ENCODE assay signal across 13 cellular contexts in genomic region chr1:212261361-212261929, GRCh38. TPM values are rescaled to one million over a fixed set of nuclear protein-coding genes. Genes with fewer than 3 reads are reported as not detected.
A peak's percentile ranks its signal among the peaks of the same experiment; 100 is the strongest.
DNase-seq lines count a peak whose midpoint lies in the region; ATAC-seq and TF ChIP-seq lines count a peak whose summit lies in the region.
"Had no signal": no experiment of that assay in that cellular context is flagged by ENCODE, and none has a peak within 500 bp of the region (broad histone marks: within the 10 kb centered on the region; RNA-seq: fewer than 3 reads in every experiment).

No MANE protein-coding gene starts in this region.

- peaks cover 28% of the 10 kb centered on the region for H3K4me1 Mint-ChIP-seq in Calu3 (ENCODE audit: low read depth, unreplicated experiment)
- H3K4me1 Mint-ChIP-seq in chondrocyte (ENCODE audit: low read depth): no peaks in the 10 kb centered on the region
- H3K4me1 Mint-ChIP-seq in naive B cell: peaks cover 9 to 13% (median 9%) of the 10 kb centered on the region in 3 donors

- H3K27me3 ChIP-seq in HCT116 (ENCODE audit: insufficient read depth, low read length): no peaks in the 10 kb centered on the region
- H3K27me3 ChIP-seq: BLaER1 treated with 17β-estradiol and CSF1 and Interleukin-3, amounts not matched to agents 10 nM and 100 nM had no signal

- no TSS peak for BruUV-seq in Calu3 (replicated peaks; lab: Mats Ljungman, UMichigan)
- BruUV-seq in HCT116 (replicated peaks; lab: Mats Ljungman, UMichigan): no TSS peak

- ATAC-seq in HCT116: peak; percentile 70
- no peak for ATAC-seq in naive B cell (ENCODE audit: low read depth in 2 of 2)
- no peak for ATAC-seq in GM18870 (IDR thresholded peaks at IDR 0.05; ENCODE audit: unreplicated experiment)

- H3K79me2 ChIP-seq in HCT116 (ENCODE audit: insufficient read depth, low read length): no peaks in the 10 kb centered on the region

- peak overlapping the region; percentile 20; the same call in 1 of the 2 replicates for H3K4me2 ChIP-seq in HCT116 (ENCODE audit: low read length)

- no peak for TF ChIP-seq POLR2A in HCT116 (IDR thresholded peaks at IDR 0.05; ENCODE audit: borderline replicate concordance, extremely low read depth, insufficient read depth, insufficient read length)

- H2AFZ ChIP-seq in HCT116 (ENCODE audit: low read depth, low read length, poor library complexity, severe bottlenecking): no peak overlapping the region
- H2AFZ ChIP-seq: GM23248 had no signal

- peak; percentile 27 for DNase-seq in Calu3
- DNase-seq in HCT116 (ENCODE audit: low read depth, low spot score): no peak
- DNase-seq in chondrocyte (ENCODE audit: low spot score): no peak
- no peak for DNase-seq in naive B cell
- DNase-seq in kidney tubule cell (ENCODE audit: low spot score): no peak
- DNase-seq in medulla oblongata (ENCODE audit: extremely low spot score): no peak
- DNase-seq: mesenchymal stem cell, NCI-H2107, NCI-H774 had no signal

- TF ChIP-seq CTCF in Calu3 (IDR thresholded peaks at IDR 0.05; ENCODE audit: unreplicated experiment) (no peak), HCT116 (IDR thresholded peaks at IDR 0.05 in 2 of 3, conservative IDR thresholded peaks at IDR 0.05 in 1 of 3; ENCODE audit: borderline replicate concordance in 1 of 3, insufficient read depth in 1 of 3, low read depth in 2 of 3, low read length in 2 of 3) (peak in 2 of 3 experiments; percentile 8 to 25; a peak in 2 of 6 replicates), chondrocyte (IDR thresholded peaks at IDR 0.05) (peak; percentile 10)

- RAD21 ChIA-PET in HCT116 (lab: Charles Lee; ENCODE audit: low non-redundant PET in 1 of 2, low total read pairs in 2 of 2, uncharacterized antibody in 2 of 2, unreplicated experiment in 2 of 2): no interaction called here

- no peak for TF ChIP-seq RAD21 in HCT116 (IDR thresholded peaks at IDR 0.05; ENCODE audit: low read depth)

- H3K36me3 Mint-ChIP-seq in Calu3 (ENCODE audit: insufficient read depth, unreplicated experiment) (no peaks in the 10 kb centered on the region), chondrocyte (ENCODE audit: low read depth) (peaks cover 2% of the 10 kb centered on the region), naive B cell (no peaks in the 10 kb centered on the region)

- H3K4me3 Mint-ChIP-seq in Calu3 (ENCODE audit: low read depth, unreplicated experiment) (peak overlapping the region; percentile 9), chondrocyte (ENCODE audit: unreplicated experiment) (no peak overlapping the region), naive B cell (no peak overlapping the region)

- H4K20me1 ChIP-seq in HCT116 (ENCODE audit: insufficient read depth): no peaks in the 10 kb centered on the region
- H4K20me1 ChIP-seq: BLaER1 treated with 17β-estradiol and CSF1 and Interleukin-3, amounts not matched to agents 10 nM and 100 nM had no signal

- CTCF ChIA-PET in Calu3 (lab: Charles Lee): interaction anchor here (0.5 to 2.1 kb wide), 9 partner anchors 9 to 1643 kb away, joined by 3 to 10 read pairs (median 5); no protein-coding TSS in a partner anchor
- CTCF ChIA-PET in HCT116 (lab: Charles Lee): interaction anchor here (1.0 kb wide), 1 partner anchor 190 kb away, joined by 3 read pairs; no protein-coding TSS in a partner anchor

- H3K9me3 Mint-ChIP-seq in Calu3 (ENCODE audit: low read depth, unreplicated experiment) (no peaks in the 10 kb centered on the region), chondrocyte (ENCODE audit: low read depth) (no peaks in the 10 kb centered on the region), naive B cell (peaks cover 0 to 2% (median 0%) of the 10 kb centered on the region in 7 donors)
- H3K9me3 Mint-ChIP-seq: activated T-helper 2 cell treated with anti-CD3 and anti-CD28 coated beads, Interferon-gamma antibody, Interleukin-2, Interleukin-4, amounts not matched to agents 10 μg/mL and 5 μg/mL and 100 μg/mL, durations not matched to agents 14 hours and 24 hours and 36 hours had no signal

- no peak overlapping the region for H3K27ac ChIP-seq in HCT116 (ENCODE audit: low read depth, low read length)
- H3K27ac ChIP-seq: BLaER1 treated with 17β-estradiol and CSF1 and Interleukin-3, amounts not matched to agents 10 nM and 100 nM; GM23248 had no signal

- no peaks in the 10 kb centered on the region for H3K36me3 ChIP-seq in HCT116 (ENCODE audit: control insufficient read depth in 1 of 2, insufficient read depth in 2 of 2, low read length in 2 of 2)
- H3K36me3 ChIP-seq: BLaER1 treated with 17β-estradiol and CSF1 and Interleukin-3, amounts not matched to agents 10 nM and 100 nM had no signal

- peaks cover 7 to 13% of the 10 kb centered on the region in 2 experiments; a peak in 3 of 4 replicates for H3K4me1 ChIP-seq in HCT116 (ENCODE audit: control insufficient read depth in 1 of 2, insufficient read depth in 2 of 2, low read length in 2 of 2)

- H3K9ac ChIP-seq in HCT116 (ENCODE audit: low read length): no peak overlapping the region
- H3K9ac ChIP-seq: BLaER1 treated with 17β-estradiol and CSF1 and Interleukin-3, amounts not matched to agents 10 nM and 100 nM; GM23248 had no signal

- H3K9me2 ChIP-seq in HCT116 (ENCODE audit: insufficient read depth): no peaks in the 10 kb centered on the region

- peak overlapping the region; percentile 95 for H3K27ac Mint-ChIP-seq in Calu3 (ENCODE audit: unreplicated experiment)
- H3K27ac Mint-ChIP-seq in chondrocyte (ENCODE audit: unreplicated experiment): no peak overlapping the region
- peak overlapping the region in 4 of 6 donors; percentile 9 to 78 (median 47) for H3K27ac Mint-ChIP-seq in naive B cell
- H3K27ac Mint-ChIP-seq: activated T-helper 2 cell treated with anti-CD3 and anti-CD28 coated beads, Interferon-gamma antibody, Interleukin-2, Interleukin-4, amounts not matched to agents 10 μg/mL and 5 μg/mL and 100 μg/mL, durations not matched to agents 14 hours and 24 hours and 36 hours had no signal

- no peaks in the 10 kb centered on the region for H3K27me3 Mint-ChIP-seq in Calu3 (ENCODE audit: unreplicated experiment)
- no peaks in the 10 kb centered on the region for H3K27me3 Mint-ChIP-seq in chondrocyte (ENCODE audit: low read depth)
- no peaks in the 10 kb centered on the region for H3K27me3 Mint-ChIP-seq in naive B cell

- POLR2A ChIA-PET in HCT116 (lab: Charles Lee): interaction anchor here (0.9 kb wide), 1 partner anchor 23 kb away, joined by 4 read pairs; no protein-coding TSS in a partner anchor

- no peaks in the 10 kb centered on the region for H3K9me3 ChIP-seq in HCT116 (ENCODE audit: control insufficient read depth in 1 of 2, insufficient read depth in 1 of 2, low read depth in 1 of 2, low read length in 2 of 2)

- H3K4me3 ChIP-seq in HCT116 (replicated peaks in 1 of 2; ENCODE audit: low read depth in 1 of 2, low read length in 2 of 2): no peak overlapping the region
- H3K4me3 ChIP-seq: BLaER1 treated with 17β-estradiol and CSF1 and Interleukin-3, amounts not matched to agents 10 nM and 100 nM; GM23248 had no signal

- intact Hi-C loops in Calu3 (cut with micrococcal nuclease; ENCODE audit: unreplicated experiment): no loop called here
- intact Hi-C loops in HCT116 (cut with micrococcal nuclease): no loop called here

TF ChIP-seq in HCT116, 20 proteins besides CTCF, POLR2A, EP300 and RAD21 (continues in another document):
- no peak for TF ChIP-seq ZBTB33 (IDR thresholded peaks at IDR 0.05; ENCODE audit: extremely low read depth, insufficient replicate concordance, low read length)
- TF ChIP-seq POLR2AphosphoS5 (IDR thresholded peaks at IDR 0.05; ENCODE audit: low read depth, low read length): no peak
- TF ChIP-seq SRF (IDR thresholded peaks at IDR 0.05; ENCODE audit: low read depth): no peak
- TF ChIP-seq FOSL1 (IDR thresholded peaks at IDR 0.05; ENCODE audit: low read depth): no peak
- TF ChIP-seq REST (IDR thresholded peaks at IDR 0.05; ENCODE audit: low read depth): no peak
- no peak for TF ChIP-seq ELF1 (IDR thresholded peaks at IDR 0.05; ENCODE audit: borderline replicate concordance, low read depth)

RNA-seq across cellular contexts. Expression of gene PPP2R5A, which starts 23.8 kb away (rescaled TPM):
- 42.9 and 45.2 TPM in 2 replicates for total RNA-seq in Calu3 (2022)
- total RNA-seq in HCT116 (2021; ENCODE audit: unreplicated experiment): 33.1 TPM
- polyA plus RNA-seq in HCT116 (2012): 12.9 and 15.0 TPM in 2 replicates
- total RNA-seq in chondrocyte: 12.2 to 16.9 TPM (median 16.8 TPM) in 3 replicates
- 10 to 100 TPM; 22.0 to 38.2 (median 31.7) TPM for polyA plus RNA-seq in naive B cell (ENCODE audit: low read depth in 6 of 6)
